ENCODE assay signal across 20 cellular contexts in genomic region chr16:58472827-58473226, GRCh38. TPM values are rescaled to one million over a fixed set of nuclear protein-coding genes. Genes with fewer than 3 reads are reported as not detected.
A peak's percentile ranks its signal among the peaks of the same experiment; 100 is the strongest.
DNase-seq lines count a peak whose midpoint lies in the region; ATAC-seq and TF ChIP-seq lines count a peak whose summit lies in the region.
"Had no signal": no experiment of that assay in that cellular context is flagged by ENCODE, and none has a peak within 500 bp of the region (broad histone marks: within the 10 kb centered on the region; RNA-seq: fewer than 3 reads in every experiment).

No MANE protein-coding gene starts in this region.

- peaks cover 37% of the 10 kb centered on the region for H3K27me3 Mint-ChIP-seq in activated naive CD4-positive, alpha-beta T cell treated with anti-CD3 and anti-CD28 coated beads, Interleukin-2, amount 10 ng/mL, durations not matched to agents 7 days and 5 days
- H3K27me3 Mint-ChIP-seq in activated naive CD4-positive, alpha-beta T cell treated with anti-CD3 and anti-CD28 coated beads for 36 hours (ENCODE audit: low read depth), result peaks cover 14% of the 10 kb centered on the region
- H3K27me3 Mint-ChIP-seq in natural killer cell (ENCODE audit: low read depth in 2 of 2), result peaks cover 11 to 36% of the 10 kb centered on the region in 2 donors
- H3K27me3 Mint-ChIP-seq in natural killer cell treated with Interleukin-12 subunit alpha and Interleukin-12 subunit beta and Interleukin-15 and Interleukin-18, amount 100 ng/mL, for 72 hours, result peaks cover 11 to 16% of the 10 kb centered on the region in 2 donors

- H3K4me1 Mint-ChIP-seq in activated naive CD4-positive, alpha-beta T cell treated with anti-CD3 and anti-CD28 coated beads, Interleukin-2, amount 10 ng/mL, durations not matched to agents 7 days and 5 days, result no peaks in the 10 kb centered on the region
- H3K4me1 Mint-ChIP-seq in activated naive CD4-positive, alpha-beta T cell treated with anti-CD3 and anti-CD28 coated beads for 36 hours (ENCODE audit: low read depth), result no peaks in the 10 kb centered on the region
- peaks cover 44% of the 10 kb centered on the region in 2 donors for H3K4me1 Mint-ChIP-seq in natural killer cell
- H3K4me1 Mint-ChIP-seq in natural killer cell treated with Interleukin-12 subunit alpha and Interleukin-12 subunit beta and Interleukin-15 and Interleukin-18, amount 100 ng/mL, for 72 hours (ENCODE audit: low read depth in 2 of 2), result peaks cover 35 to 38% of the 10 kb centered on the region in 2 donors

- no peak for DNase-seq in activated naive CD4-positive, alpha-beta T cell treated with anti-CD3 and anti-CD28 coated beads, Interleukin-2, amount 10 ng/mL, durations not matched to agents 7 days and 5 days
- no peak for DNase-seq in activated naive CD4-positive, alpha-beta T cell treated with anti-CD3 and anti-CD28 coated beads for 36 hours
- DNase-seq in natural killer cell, result no peak
- no peak for DNase-seq in natural killer cell treated with Interleukin-12 subunit alpha and Interleukin-12 subunit beta and Interleukin-15 and Interleukin-18, amount 100 ng/mL, for 72 hours (ENCODE audit: low spot score)
- no peak for DNase-seq in gastrocnemius medialis
- DNase-seq in activated CD4-positive, alpha-beta T cell treated with anti-CD3 and anti-CD28 coated beads for 48 hours, result no peak
- no peak for DNase-seq in coronary artery (ENCODE audit: low spot score)
- DNase-seq: Calu3, Karpas-422, NCI-H1092, NCI-H1417 treated with DMSO at 0.1 percent for 48 hours, NCI-H1694 treated with DMSO at 0.1 percent for 48 hours, NCI-H2081, NCI-H2227 treated with DMSO at 0.1 percent for 48 hours, NCI-H526 treated with DMSO at 0.1 percent for 48 hours, RPMI8226, SHP77 treated with DMSO at 0.1 percent for 48 hours had no signal

- no peaks in the 10 kb centered on the region for H3K36me3 Mint-ChIP-seq in activated naive CD4-positive, alpha-beta T cell treated with anti-CD3 and anti-CD28 coated beads, Interleukin-2, amount 10 ng/mL, durations not matched to agents 7 days and 5 days
- H3K36me3 Mint-ChIP-seq in activated naive CD4-positive, alpha-beta T cell treated with anti-CD3 and anti-CD28 coated beads for 36 hours (ENCODE audit: low read depth), result no peaks in the 10 kb centered on the region
- no peaks in the 10 kb centered on the region for H3K36me3 Mint-ChIP-seq in natural killer cell
- H3K36me3 Mint-ChIP-seq in natural killer cell treated with Interleukin-12 subunit alpha and Interleukin-12 subunit beta and Interleukin-15 and Interleukin-18, amount 100 ng/mL, for 72 hours, result no peaks in the 10 kb centered on the region

- no peak for TF ChIP-seq POLR2A in gastrocnemius medialis (IDR thresholded peaks at IDR 0.05)

- H3K4me3 Mint-ChIP-seq in activated naive CD4-positive, alpha-beta T cell treated with anti-CD3 and anti-CD28 coated beads, Interleukin-2, amount 10 ng/mL, durations not matched to agents 7 days and 5 days, result no peak overlapping the region
- no peak overlapping the region for H3K4me3 Mint-ChIP-seq in activated naive CD4-positive, alpha-beta T cell treated with anti-CD3 and anti-CD28 coated beads for 36 hours
- peak overlapping the region; percentile 1 for H3K4me3 Mint-ChIP-seq in natural killer cell
- H3K4me3 Mint-ChIP-seq in natural killer cell treated with Interleukin-12 subunit alpha and Interleukin-12 subunit beta and Interleukin-15 and Interleukin-18, amount 100 ng/mL, for 72 hours, result no peak overlapping the region
- H3K4me3 Mint-ChIP-seq: B cell had no signal

- ATAC-seq in natural killer cell (no peak), gastrocnemius medialis (no peak)
- ATAC-seq in natural killer cell treated with Interleukin-12 subunit alpha and Interleukin-12 subunit beta and Interleukin-15 and Interleukin-18, amount 100 ng/mL, for 72 hours, result no peak

- CTCF ChIA-PET in activated naive CD4-positive, alpha-beta T cell treated with anti-CD3 and anti-CD28 coated beads, Interleukin-2, amount 10 ng/mL, durations not matched to agents 7 days and 5 days (lab: Charles Lee), result interaction anchor here (1.1 to 1.4 kb wide), 2 partner anchors 15 to 16 kb away, joined by 3 to 4 read pairs; no protein-coding TSS in a partner anchor
- CTCF ChIA-PET in activated naive CD4-positive, alpha-beta T cell treated with anti-CD3 and anti-CD28 coated beads for 36 hours (lab: Charles Lee), result interaction anchor here (0.7 kb wide), 1 partner anchor 15 kb away, joined by 3 read pairs; no protein-coding TSS in a partner anchor

- no peaks in the 10 kb centered on the region for H3K9me3 Mint-ChIP-seq in activated naive CD4-positive, alpha-beta T cell treated with anti-CD3 and anti-CD28 coated beads, Interleukin-2, amount 10 ng/mL, durations not matched to agents 7 days and 5 days
- H3K9me3 Mint-ChIP-seq in activated naive CD4-positive, alpha-beta T cell treated with anti-CD3 and anti-CD28 coated beads for 36 hours, result no peaks in the 10 kb centered on the region
- H3K9me3 Mint-ChIP-seq in natural killer cell, result no peaks in the 10 kb centered on the region
- no peaks in the 10 kb centered on the region for H3K9me3 Mint-ChIP-seq in natural killer cell treated with Interleukin-12 subunit alpha and Interleukin-12 subunit beta and Interleukin-15 and Interleukin-18, amount 100 ng/mL, for 72 hours

- no peaks in the 10 kb centered on the region for H3K4me1 ChIP-seq in gastrocnemius medialis

- TF ChIP-seq CTCF in natural killer cell (IDR thresholded peaks at IDR 0.05) (no peak), gastrocnemius medialis (IDR thresholded peaks at IDR 0.05 in 4 of 5, conservative IDR thresholded peaks at IDR 0.05 in 1 of 5) (no peak), coronary artery (IDR thresholded peaks at IDR 0.05) (no peak)

- intact Hi-C loops in activated naive CD4-positive, alpha-beta T cell treated with anti-CD3 and anti-CD28 coated beads for 36 hours (cut with micrococcal nuclease), result no loop called here
- intact Hi-C loops in natural killer cell (cut with micrococcal nuclease) (no loop called here), gastrocnemius medialis (cut with DNase I; ENCODE audit: low total_unique reads) (no loop called here)

- peak overlapping the region; percentile 1 for H3K27ac Mint-ChIP-seq in activated naive CD4-positive, alpha-beta T cell treated with anti-CD3 and anti-CD28 coated beads, Interleukin-2, amount 10 ng/mL, durations not matched to agents 7 days and 5 days
- no peak overlapping the region for H3K27ac Mint-ChIP-seq in activated naive CD4-positive, alpha-beta T cell treated with anti-CD3 and anti-CD28 coated beads for 36 hours
- peak overlapping the region in 1 of 2 donors; percentile 47 for H3K27ac Mint-ChIP-seq in natural killer cell
- peak overlapping the region in 1 of 2 donors; percentile 22 for H3K27ac Mint-ChIP-seq in natural killer cell treated with Interleukin-12 subunit alpha and Interleukin-12 subunit beta and Interleukin-15 and Interleukin-18, amount 100 ng/mL, for 72 hours
- H3K27ac Mint-ChIP-seq: B cell had no signal

- no peaks in the 10 kb centered on the region for H3K9me3 ChIP-seq in gastrocnemius medialis

- H3K27ac ChIP-seq in gastrocnemius medialis (peak overlapping the region in 3 of 4 donors; percentile 44 to 54 (median 44)), coronary artery (no peak overlapping the region)
- H3K27ac ChIP-seq: 22Rv1, HL-60 had no signal

- in situ Hi-C loops in gastrocnemius medialis (cut with MboI; ENCODE audit: low sequenced_read_pairs in 4 of 4), result no loop called here

- no peaks in the 10 kb centered on the region for H3K36me3 ChIP-seq in gastrocnemius medialis

- H3K27me3 ChIP-seq in gastrocnemius medialis, result peaks cover 0 to 8% (median 5%) of the 10 kb centered on the region in 3 donors

- H3K4me3 ChIP-seq in gastrocnemius medialis (no peak overlapping the region), coronary artery (no peak overlapping the region)

RNA-seq across cellular contexts. Expression of gene NDRG4, which starts 27.1 kb away (rescaled TPM):
- 1 to 10 TPM; 3.0 to 3.6 TPM for total RNA-seq in activated naive CD4-positive, alpha-beta T cell treated with anti-CD3 and anti-CD28 coated beads for 36 hours
- total RNA-seq in natural killer cell, result not detected
- total RNA-seq in natural killer cell treated with Interleukin-12 subunit alpha and Interleukin-12 subunit beta and Interleukin-15 and Interleukin-18, amount 100 ng/mL, for 72 hours, result under 1 TPM; 0.14 to 0.47 TPM
- total RNA-seq in gastrocnemius medialis, result 10 to 100 TPM in 2 of 4 donors, 1 to 10 TPM in 2; 2.0 to 13.3 (median 6.5) TPM

RNA-seq across cellular contexts. Expression of gene SETD6, which starts 42.5 kb away (rescaled TPM):
- 1 to 10 TPM; 8.1 to 8.5 TPM for total RNA-seq in activated naive CD4-positive, alpha-beta T cell treated with anti-CD3 and anti-CD28 coated beads for 36 hours
- total RNA-seq in natural killer cell (10 to 100 TPM; 20.3 to 34.5 (median 21.3) TPM), gastrocnemius medialis (10 to 100 TPM; 30.8 to 40.2 (median 38.4) TPM)
- 10 to 100 TPM; 16.4 to 29.1 TPM for total RNA-seq in natural killer cell treated with Interleukin-12 subunit alpha and Interleukin-12 subunit beta and Interleukin-15 and Interleukin-18, amount 100 ng/mL, for 72 hours

Comparison
In these comparisons a context has a peak if more than half of its experiments do, and no peak if none do; other contexts are left out.
1. H3K27ac ChIP-seq: peak in gastrocnemius medialis (3 of 4); none in coronary artery (0 of 2).